ENCODE assay signal across 17 cellular contexts in the genomic region with DNA sequence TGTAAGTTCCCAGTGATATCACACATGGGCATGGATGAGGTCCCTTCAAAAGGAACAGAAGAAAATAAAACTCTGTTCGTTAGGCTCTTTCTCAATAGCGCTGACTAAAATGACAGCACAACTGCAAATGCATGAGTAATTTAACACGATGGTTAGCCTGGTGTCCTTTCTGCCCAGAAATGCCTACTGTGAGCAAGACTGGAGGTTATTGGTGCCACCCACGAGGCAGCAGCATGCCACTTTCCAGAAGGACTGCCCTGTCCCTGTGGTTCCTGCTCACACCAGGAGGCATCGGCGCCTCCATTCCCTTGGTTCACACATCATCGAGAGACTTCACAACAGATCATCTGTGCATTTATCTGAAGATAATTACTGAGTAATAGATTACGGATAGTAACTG.
"Had no signal": no experiment of that assay in that cellular context is flagged by ENCODE, and none has a peak within 500 bp of the region (broad histone marks: within the 10 kb centered on the region; RNA-seq: fewer than 3 reads in every experiment).

No MANE protein-coding gene starts in this region.

- ATAC-seq: gastroesophageal sphincter, pancreas had no signal

- H3K27me3 Mint-ChIP-seq: activated naive CD8-positive, alpha-beta T cell treated with anti-CD3 and anti-CD28 coated beads for 36 hours; memory B cell had no signal

- H3K4me3 ChIP-seq: breast epithelium, colonic mucosa, gastroesophageal sphincter, left ventricle myocardium inferior, pancreas, SJSA1, stomach, thoracic aorta had no signal

- H3K27ac ChIP-seq: breast epithelium, colonic mucosa, gastroesophageal sphincter, left ventricle myocardium inferior, pancreas, SJSA1, stomach, thoracic aorta, VCaP had no signal

- DNase-seq: activated CD4-positive, alpha-beta T cell treated with anti-CD3 and anti-CD28 coated beads, Interleukin-2, amount 50 U/mL, for 1 hour; activated naive CD8-positive, alpha-beta T cell treated with anti-CD3 and anti-CD28 coated beads for 36 hours; anterior cingulate cortex; colonic mucosa; left ventricle myocardium inferior; pancreas; retina; stimulated activated CD4-positive, alpha-beta T cell treated with anti-CD3 and anti-CD28 coated beads, Interleukin-4, amount 100 ng/mL, for 4 hours; stomach; SW 1271; T1000 had no signal

- H3K27me3 ChIP-seq: breast epithelium, colonic mucosa, gastroesophageal sphincter, pancreas, SJSA1, stomach had no signal

- H3K9me3 ChIP-seq: breast epithelium, colonic mucosa, gastroesophageal sphincter, left ventricle myocardium inferior, pancreas, SJSA1, stomach, thoracic aorta had no signal

- H3K4me3 Mint-ChIP-seq: activated naive CD8-positive, alpha-beta T cell treated with anti-CD3 and anti-CD28 coated beads for 36 hours; memory B cell had no signal

- H3K9me3 Mint-ChIP-seq: activated naive CD8-positive, alpha-beta T cell treated with anti-CD3 and anti-CD28 coated beads for 36 hours; memory B cell had no signal

- H3K27ac Mint-ChIP-seq: memory B cell had no signal

- H3K36me3 ChIP-seq: breast epithelium, colonic mucosa had no signal

- H3K4me1 ChIP-seq: breast epithelium, colonic mucosa, pancreas, SJSA1 had no signal
